In the genomic region with DNA sequence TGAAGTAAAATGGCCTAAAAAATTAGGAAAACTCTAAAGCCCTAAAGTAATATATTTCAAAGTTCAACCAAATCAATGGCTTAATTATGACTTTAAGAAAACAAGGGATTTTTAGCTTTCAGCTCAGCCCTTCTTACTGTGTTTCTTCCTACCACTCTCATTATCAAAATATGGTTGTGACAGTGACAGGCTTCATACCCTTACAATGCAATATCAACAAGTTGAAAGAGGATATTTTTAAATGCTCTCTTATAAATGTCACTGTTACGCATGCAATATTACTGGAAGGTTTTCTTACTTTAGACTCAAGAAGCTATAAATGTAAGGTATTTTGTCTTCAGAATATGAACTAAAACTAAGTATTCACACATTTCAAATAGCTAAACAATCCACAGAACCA, we compare ENCODE assay signal across 22 cellular contexts.
"Had no signal": no experiment of that assay in that cellular context is flagged by ENCODE, and none has a peak within 500 bp of the region (broad histone marks: within the 10 kb centered on the region; RNA-seq: fewer than 3 reads in every experiment).

No MANE protein-coding gene starts in this region.

- ATAC-seq: naive thymus-derived CD8-positive, alpha-beta T cell; natural killer cell treated with Interleukin-12 subunit alpha and Interleukin-12 subunit beta and Interleukin-15 and Interleukin-18, amount 100 ng/mL, for 72 hours; psoas muscle; right cardiac atrium; right lobe of liver; stimulated activated effector memory CD8-positive, alpha-beta T cell treated with anti-CD3 and anti-CD28 coated beads, Interleukin-12 subunit alpha, Interleukin-12 subunit beta, amount 100 ng/mL, for 72 hours; stimulated activated naive B cell treated with anti-CD40 and anti-IgM and Interleukin-4, amounts not matched to agents 10 μg/mL and 1 μg/mL and 100 μg/mL, for 72 hours had no signal

- DNase-seq: naive thymus-derived CD8-positive, alpha-beta T cell; nephron progenitor cell; occipital lobe; ovary; posterior cingulate gyrus; psoas muscle; right cardiac atrium; right lobe of liver; sigmoid colon; small intestine; stimulated activated CD4-positive, alpha-beta T cell treated with anti-CD3 and anti-CD28 coated beads, Interleukin-15, amount 100 ng/mL, for 24 hours; stimulated activated CD4-positive, alpha-beta T cell treated with anti-CD3 and anti-CD28 coated beads, Interleukin-2, amount 100 ng/mL, for 24 hours; stimulated activated CD4-positive, alpha-beta T cell treated with anti-CD3 and anti-CD28 coated beads, Interleukin-2, amount 100 ng/mL, for 48 hours; stimulated activated CD4-positive, alpha-beta T cell treated with anti-CD3 and anti-CD28 coated beads, Interleukin-4, amount 100 ng/mL, for 24 hours; stimulated activated naive B cell treated with anti-CD40 and anti-IgM and Interleukin-4, amounts not matched to agents 10 μg/mL and 1 μg/mL and 100 μg/mL, for 72 hours; stimulated activated naive CD4-positive, alpha-beta T cell treated with Interleukin-2 at 50 U/mL for 16 hours; stomach; thyroid gland; trophoblast cell; upper lobe of left lung had no signal
